9 cellular contexts compared by ENCODE assay signal in genomic region chr7:155291045-155291530, GRCh38. TPM values are rescaled to one million over a fixed set of nuclear protein-coding genes. Genes with fewer than 3 reads are reported as not detected.
A peak's percentile ranks its signal among the peaks of the same experiment; 100 is the strongest.
DNase-seq lines count a peak whose midpoint lies in the region; ATAC-seq and TF ChIP-seq lines count a peak whose summit lies in the region.
"Had no signal": no experiment of that assay in that cellular context is flagged by ENCODE, and none has a peak within 500 bp of the region (broad histone marks: within the 10 kb centered on the region; RNA-seq: fewer than 3 reads in every experiment).

No MANE protein-coding gene starts in this region.

- no peaks in the 10 kb centered on the region for H3K36me3 ChIP-seq in lower lobe of right lung

- H3K27ac Mint-ChIP-seq in CD14-positive monocyte, result peak overlapping the region in 6 of 7 donors; percentile 44 to 87 (median 73)
- peak overlapping the region; percentile 40 for H3K27ac Mint-ChIP-seq in activated T-helper 2 cell treated with anti-CD3 and anti-CD28 coated beads, Interferon-gamma antibody, Interleukin-2, Interleukin-4, amounts not matched to agents 10 μg/mL and 5 μg/mL and 100 μg/mL, durations not matched to agents 14 hours and 24 hours and 36 hours
- H3K27ac Mint-ChIP-seq: activated naive CD4-positive, alpha-beta T cell treated with anti-CD3 and anti-CD28 coated beads, Interleukin-2, amount 10 ng/mL, durations not matched to agents 7 days and 5 days had no signal

- peaks cover 1 to 13% (median 8%) of the 10 kb centered on the region in 3 donors for H3K27me3 Mint-ChIP-seq in CD14-positive monocyte (ENCODE audit: low read depth in 3 of 3)
- H3K27me3 Mint-ChIP-seq in activated T-helper 2 cell treated with anti-CD3 and anti-CD28 coated beads, Interferon-gamma antibody, Interleukin-2, Interleukin-4, amounts not matched to agents 10 μg/mL and 5 μg/mL and 100 μg/mL, durations not matched to agents 14 hours and 24 hours and 36 hours (ENCODE audit: low read depth), result no peaks in the 10 kb centered on the region

- TF ChIP-seq CTCF in CD14-positive monocyte (IDR thresholded peaks at IDR 0.05) (no peak), lower lobe of right lung (IDR thresholded peaks at IDR 0.05) (no peak)

- peak; percentile 47 for ATAC-seq in HG03039 (IDR thresholded peaks at IDR 0.05; ENCODE audit: unreplicated experiment)
- ATAC-seq in lower lobe of right lung, result peak; percentile 82 to 85
- ATAC-seq in GM18909 (IDR thresholded peaks at IDR 0.05; ENCODE audit: poor library complexity, unreplicated experiment), result no peak
- no peak for ATAC-seq in GM18502 (IDR thresholded peaks at IDR 0.05; ENCODE audit: poor library complexity, unreplicated experiment)

- H3K4me3 Mint-ChIP-seq in CD14-positive monocyte, result no peak overlapping the region
- H3K4me3 Mint-ChIP-seq in activated T-helper 2 cell treated with anti-CD3 and anti-CD28 coated beads, Interferon-gamma antibody, Interleukin-2, Interleukin-4, amounts not matched to agents 10 μg/mL and 5 μg/mL and 100 μg/mL, durations not matched to agents 14 hours and 24 hours and 36 hours (ENCODE audit: low read depth), result no peak overlapping the region
- H3K4me3 Mint-ChIP-seq: activated naive CD4-positive, alpha-beta T cell treated with anti-CD3 and anti-CD28 coated beads, Interleukin-2, amount 10 ng/mL, durations not matched to agents 7 days and 5 days had no signal

- H3K27ac ChIP-seq in lower lobe of right lung, result no peak overlapping the region

- DNase-seq in CD14-positive monocyte (ENCODE audit: low spot score), result peak; percentile 94
- DNase-seq in activated T-helper 2 cell treated with anti-CD3 and anti-CD28 coated beads, Interferon-gamma antibody, Interleukin-2, Interleukin-4, amounts not matched to agents 10 μg/mL and 5 μg/mL and 100 μg/mL, durations not matched to agents 14 hours and 24 hours and 36 hours (ENCODE audit: low spot score), result no peak
- peak; percentile 67 for DNase-seq in lower lobe of right lung
- no peak for DNase-seq in stimulated activated naive CD4-positive, alpha-beta T cell (lab: John Stamatoyannopoulos, UW)
- DNase-seq in activated CD4-positive, alpha-beta T cell treated with anti-CD3 and anti-CD28 coated beads, Interleukin-2, amount 50 U/mL, for 4 hours, result no peak
- DNase-seq: activated naive CD4-positive, alpha-beta T cell treated with anti-CD3 and anti-CD28 coated beads, Interleukin-2, amount 10 ng/mL, durations not matched to agents 7 days and 5 days had no signal

- H3K9me3 Mint-ChIP-seq in CD14-positive monocyte, result peaks cover 0 to 2% (median 0%) of the 10 kb centered on the region in 7 donors
- peaks cover 23% of the 10 kb centered on the region for H3K9me3 Mint-ChIP-seq in activated T-helper 2 cell treated with anti-CD3 and anti-CD28 coated beads, Interferon-gamma antibody, Interleukin-2, Interleukin-4, amounts not matched to agents 10 μg/mL and 5 μg/mL and 100 μg/mL, durations not matched to agents 14 hours and 24 hours and 36 hours

- H3K9me3 ChIP-seq in lower lobe of right lung, result no peaks in the 10 kb centered on the region

- H3K4me3 ChIP-seq in lower lobe of right lung, result no peak overlapping the region

- intact Hi-C loops in CD14-positive monocyte (cut with micrococcal nuclease) (loop anchor here in 1 of 2 donors (5.0 kb wide), 1 partner anchor 66 kb away; no protein-coding TSS in a partner anchor), lower lobe of right lung (cut with DNase I) (no loop called here)
- intact Hi-C loops in activated T-helper 2 cell treated with anti-CD3 and anti-CD28 coated beads, Interferon-gamma antibody, Interleukin-2, Interleukin-4, amounts not matched to agents 10 μg/mL and 5 μg/mL and 100 μg/mL, durations not matched to agents 14 hours and 24 hours and 36 hours (cut with micrococcal nuclease), result loop anchor here (10.0 kb wide), 2 partner anchors 444 to 1484 kb away; no protein-coding TSS in a partner anchor

- peaks cover 0 to 3% of the 10 kb centered on the region in 2 donors for H3K36me3 Mint-ChIP-seq in CD14-positive monocyte
- H3K36me3 Mint-ChIP-seq in activated T-helper 2 cell treated with anti-CD3 and anti-CD28 coated beads, Interferon-gamma antibody, Interleukin-2, Interleukin-4, amounts not matched to agents 10 μg/mL and 5 μg/mL and 100 μg/mL, durations not matched to agents 14 hours and 24 hours and 36 hours (ENCODE audit: low read depth), result peaks cover 25% of the 10 kb centered on the region

- no peaks in the 10 kb centered on the region for H3K27me3 ChIP-seq in lower lobe of right lung (ENCODE audit: low read depth)

- H3K4me1 ChIP-seq in lower lobe of right lung, result peaks cover 3% of the 10 kb centered on the region

- H3K4me1 Mint-ChIP-seq in CD14-positive monocyte, result peaks cover 67% of the 10 kb centered on the region
- peaks cover 70% of the 10 kb centered on the region for H3K4me1 Mint-ChIP-seq in activated T-helper 2 cell treated with anti-CD3 and anti-CD28 coated beads, Interferon-gamma antibody, Interleukin-2, Interleukin-4, amounts not matched to agents 10 μg/mL and 5 μg/mL and 100 μg/mL, durations not matched to agents 14 hours and 24 hours and 36 hours (ENCODE audit: low read depth)

RNA-seq across cellular contexts. Expression of gene INSIG1, which starts 6.6 kb away (rescaled TPM):
- 10 to 100 TPM; 37.1 to 39.6 TPM for polyA plus RNA-seq in CD14-positive monocyte
- total RNA-seq in activated T-helper 2 cell treated with anti-CD3 and anti-CD28 coated beads, Interferon-gamma antibody, Interleukin-2, Interleukin-4, amounts not matched to agents 10 μg/mL and 5 μg/mL and 100 μg/mL, durations not matched to agents 14 hours and 24 hours and 36 hours, result 197 and 198 TPM in 2 replicates
- total RNA-seq in lower lobe of right lung, result 70.9 TPM

Comparison
In these comparisons a context has a peak if more than half of its experiments do, and no peak if none do; other contexts are left out.
1. DNase-seq: peak in CD14-positive monocyte (single experiment) and lower lobe of right lung (single experiment); none in activated T-helper 2 cell treated with anti-CD3 and anti-CD28 coated beads, Interferon-gamma antibody, Interleukin-2, Interleukin-4, amounts not matched to agents 10 μg/mL and 5 μg/mL and 100 μg/mL, durations not matched to agents 14 hours and 24 hours and 36 hours (single experiment), stimulated activated naive CD4-positive, alpha-beta T cell (0 of 6) and activated CD4-positive, alpha-beta T cell treated with anti-CD3 and anti-CD28 coated beads, Interleukin-2, amount 50 U/mL, for 4 hours (0 of 2).
2. ATAC-seq: peak in HG03039 (single experiment) and lower lobe of right lung (2 of 2); none in GM18909 (single experiment) and GM18502 (single experiment).